1 cellular context compared by ENCODE assay signal in genomic region chr2:118784860-118785259, GRCh38.
A peak's percentile ranks its signal among the peaks of the same experiment; 100 is the strongest.
TF ChIP-seq lines count a peak whose summit lies in the region.

No MANE protein-coding gene starts in this region.

TF ChIP-seq in K562, 482 proteins besides CTCF, POLR2A, EP300 and RAD21 (continued from another document and continues in another):
- TF ChIP-seq PBX2 (CRISPR knock-in tag; IDR thresholded peaks at IDR 0.05; ENCODE audit: low read depth): no peak
- TF ChIP-seq PBX2 (tag; conservative IDR thresholded peaks at IDR 0.05; ENCODE audit: low read depth): no peak
- TF ChIP-seq XRCC5 (IDR thresholded peaks at IDR 0.05; ENCODE audit: low read depth, low read length): no peak
- TF ChIP-seq ZNF124 (CRISPR knock-in tag; IDR thresholded peaks at IDR 0.05): no peak
- TF ChIP-seq DMBX1 (CRISPR knock-in tag; IDR thresholded peaks at IDR 0.05; ENCODE audit: borderline replicate concordance): no peak
- no peak for TF ChIP-seq WHSC1 (IDR thresholded peaks at IDR 0.05; ENCODE audit: low read length)
- TF ChIP-seq ZNF766 (CRISPR knock-in tag; conservative IDR thresholded peaks at IDR 0.05): no peak
- TF ChIP-seq HMG20A (CRISPR knock-in tag; conservative IDR thresholded peaks at IDR 0.05): no peak
- no peak for TF ChIP-seq MBD1 (CRISPR knock-in tag; IDR thresholded peaks at IDR 0.05)
- no peak for TF ChIP-seq DNMT1 (IDR thresholded peaks at IDR 0.05)
- no peak for TF ChIP-seq ZNF282 (CRISPR knock-in tag; IDR thresholded peaks at IDR 0.05)
- no peak for TF ChIP-seq ZNF175 (CRISPR knock-in tag; IDR thresholded peaks at IDR 0.05; ENCODE audit: low read depth)
- TF ChIP-seq PHTF2 (CRISPR knock-in tag; IDR thresholded peaks at IDR 0.05): no peak
- TF ChIP-seq CBFB (CRISPR knock-in tag; IDR thresholded peaks at IDR 0.05): no peak
- TF ChIP-seq XRCC3 (IDR thresholded peaks at IDR 0.05): no peak
- peak; percentile 98 for TF ChIP-seq ZBTB17 (CRISPR knock-in tag; IDR thresholded peaks at IDR 0.05)
- no peak for TF ChIP-seq CUX1 (CRISPR knock-in tag; IDR thresholded peaks at IDR 0.05)
- TF ChIP-seq AFF1 (IDR thresholded peaks at IDR 0.05; ENCODE audit: low read depth in 1 of 2, partially characterized antibody in 2 of 2): no peak
- no peak for TF ChIP-seq GATAD2A (IDR thresholded peaks at IDR 0.05)
- no peak for TF ChIP-seq MED1 (CRISPR knock-in tag; IDR thresholded peaks at IDR 0.05; ENCODE audit: borderline replicate concordance)
- no peak for TF ChIP-seq RBM14 (IDR thresholded peaks at IDR 0.05; ENCODE audit: borderline replicate concordance, insufficient read depth, low read depth, low read length)
- no peak for TF ChIP-seq MAFK (IDR thresholded peaks at IDR 0.05; ENCODE audit: low read length)
- TF ChIP-seq CEBPB (tag; IDR thresholded peaks at IDR 0.05): 0 out of 2 replicates have a peak, but pooled peaks have one; percentile 16
- TF ChIP-seq L3MBTL2 (IDR thresholded peaks at IDR 0.05): peak; percentile 71
- TF ChIP-seq ARID4B (CRISPR knock-in tag; IDR thresholded peaks at IDR 0.05): no peak
- no peak for TF ChIP-seq IRF9 (tag; IDR thresholded peaks at IDR 0.05)
- no peak for TF ChIP-seq PHB (CRISPR knock-in tag; IDR thresholded peaks at IDR 0.05)
- no peak for TF ChIP-seq RBM39 (optimal IDR thresholded peaks at IDR 0.05; ENCODE audit: low read depth, low read length)
- no peak for TF ChIP-seq CGGBP1 (CRISPR knock-in tag; IDR thresholded peaks at IDR 0.05)
- no peak for TF ChIP-seq HDAC2 (IDR thresholded peaks at IDR 0.05)
- no peak for TF ChIP-seq TSHZ1 (CRISPR knock-in tag; IDR thresholded peaks at IDR 0.05)
- no peak for TF ChIP-seq MXD1 (CRISPR knock-in tag; IDR thresholded peaks at IDR 0.05; ENCODE audit: borderline replicate concordance, poor library complexity, severe bottlenecking)
- no peak for TF ChIP-seq ZNF507 (tag; conservative IDR thresholded peaks at IDR 0.05)
- no peak for TF ChIP-seq ZNF644 (tag; IDR thresholded peaks at IDR 0.05; ENCODE audit: low read depth)
- no peak for TF ChIP-seq ZNF316 (IDR thresholded peaks at IDR 0.05)
- TF ChIP-seq NRF1 (conservative IDR thresholded peaks at IDR 0.05 in 1 of 2, IDR thresholded peaks at IDR 0.05 in 1 of 2): peak; percentile 22 to 37; a peak in 2 of 4 replicates
- no peak for TF ChIP-seq ZNF668 (CRISPR knock-in tag; IDR thresholded peaks at IDR 0.05)
- TF ChIP-seq ZC3H8 (IDR thresholded peaks at IDR 0.05): no peak
